Comparison of ENCODE assay signal across 8 cellular contexts in genomic region chr21:28884976-28885852, GRCh38.
DNase-seq lines count a peak whose midpoint lies in the region; ATAC-seq and TF ChIP-seq lines count a peak whose summit lies in the region.

No MANE protein-coding gene starts in this region.

- H3K9me3 ChIP-seq in SK-N-SH (no peaks in the 10 kb centered on the region), thymus (ENCODE audit: control insufficient read depth) (no peaks in the 10 kb centered on the region)

- H3K36me3 ChIP-seq in SK-N-SH (replicated peaks in 1 of 2; ENCODE audit: control insufficient read depth in 1 of 2, insufficient read depth in 2 of 2, low read length in 1 of 2) (peaks cover 20 to 26% of the 10 kb centered on the region in 2 experiments), thymus (ENCODE audit: control insufficient read depth, insufficient read depth) (no peaks in the 10 kb centered on the region)

- peaks cover 4 to 8% of the 10 kb centered on the region in 2 donors for H3K36me3 Mint-ChIP-seq in activated naive CD4-positive, alpha-beta T cell treated with anti-CD3 and anti-CD28 coated beads, Interleukin-2, amount 50 U/mL, for 72 hours
- H3K36me3 Mint-ChIP-seq in osteocyte (ENCODE audit: unreplicated experiment): peaks cover 10% of the 10 kb centered on the region

- no peak; the same call in 1 of the 2 replicates for TF ChIP-seq RAD21 in SK-N-SH (IDR thresholded peaks at IDR 0.05; ENCODE audit: low read length)

- peaks cover 18% of the 10 kb centered on the region for H3K4me1 Mint-ChIP-seq in osteocyte (ENCODE audit: unreplicated experiment)

- no peaks in the 10 kb centered on the region for H3K9me2 ChIP-seq in SK-N-SH

- no peaks in the 10 kb centered on the region for H4K20me1 ChIP-seq in SK-N-SH (ENCODE audit: insufficient read depth)

- peak overlapping the region; percentile 77 for H3K4me2 ChIP-seq in SK-N-SH

- ATAC-seq in HG02610 (IDR thresholded peaks at IDR 0.05; ENCODE audit: unreplicated experiment): peak; percentile 98
- peak; percentile 95 to 97 for ATAC-seq in activated naive CD4-positive, alpha-beta T cell treated with anti-CD3 and anti-CD28 coated beads, Interleukin-2, amount 50 U/mL, for 72 hours

- TF ChIP-seq EP300 in SK-N-SH (IDR thresholded peaks at IDR 0.05; ENCODE audit: borderline replicate concordance in 1 of 2, low read depth in 1 of 2, low read length in 1 of 2): no peak; a peak in 1 of 4 replicates

- H2AFZ ChIP-seq in SK-N-SH (ENCODE audit: low read depth): peak overlapping the region; percentile 96

- H3K27ac ChIP-seq in SK-N-SH (ENCODE audit: low read depth in 2 of 2, low read length in 1 of 2): peak overlapping the region; percentile 87 to 98
- peak overlapping the region; percentile 97 for H3K27ac ChIP-seq in thymus (ENCODE audit: low read depth)

- no peaks in the 10 kb centered on the region for H3K9me3 Mint-ChIP-seq in activated naive CD4-positive, alpha-beta T cell treated with anti-CD3 and anti-CD28 coated beads, Interleukin-2, amount 50 U/mL, for 72 hours
- H3K9me3 Mint-ChIP-seq in osteocyte (ENCODE audit: unreplicated experiment): no peaks in the 10 kb centered on the region

- POLR2A ChIA-PET in GM10248 (lab: Yijun Ruan, JAX) (no interaction called here), SK-N-SH (lab: Yijun Ruan, JAX) (interaction anchor here (0.6 kb wide), 1 partner anchor 476 kb away, joined by 3 read pairs; no protein-coding TSS in a partner anchor)

- CTCF ChIA-PET in GM10248 (lab: Yijun Ruan, JAX) (interaction anchor here (1.4 to 3.5 kb wide), 2 partner anchors 21 to 140 kb away, joined by 5 to 15 read pairs; no protein-coding TSS in a partner anchor), SK-N-SH (lab: Yijun Ruan, JAX) (interaction anchor here (1.4 to 1.6 kb wide), 2 partner anchors 38 to 140 kb away, joined by 4 to 9 read pairs; no protein-coding TSS in a partner anchor)

- peaks cover 10% of the 10 kb centered on the region for H3K79me2 ChIP-seq in SK-N-SH (ENCODE audit: insufficient read depth)

- no peak for TF ChIP-seq CTCF in GM10248 (IDR thresholded peaks at IDR 0.05; ENCODE audit: control extremely low read depth, extremely low read depth, low read depth, missing control alignments)
- TF ChIP-seq CTCF in SK-N-SH (IDR thresholded peaks at IDR 0.05): no peak
- TF ChIP-seq CTCF in osteocyte (IDR thresholded peaks at IDR 0.05): no peak

- H3K4me1 ChIP-seq in SK-N-SH (ENCODE audit: control insufficient read depth in 1 of 2, insufficient read depth in 2 of 2, low read depth in 1 of 2, low read length in 1 of 2) (peaks cover 2 to 4% of the 10 kb centered on the region in 2 experiments; a peak in 2 of 4 replicates), thymus (ENCODE audit: control insufficient read depth, insufficient read depth, low read length) (no peaks in the 10 kb centered on the region)

- H3K27me3 Mint-ChIP-seq in osteocyte (ENCODE audit: unreplicated experiment): peaks cover 21% of the 10 kb centered on the region

- WGBS in SK-N-SH (ENCODE audit: low lambda C conversion rate): 7% methylated on average over 36 of the region's 47 CpGs
- 5% methylated on average over 47 of the region's 47 CpGs for WGBS in thymus

- peak; percentile 95 for DNase-seq in GM10248 (ENCODE audit: extremely low spot score)
- peak; percentile 92 for DNase-seq in NCI-H1092 (lab: John Stamatoyannopoulos, UW)
- peak; percentile 94 for DNase-seq in SK-N-SH
- peak; percentile 87 to 94 for DNase-seq in activated naive CD4-positive, alpha-beta T cell treated with anti-CD3 and anti-CD28 coated beads, Interleukin-2, amount 50 U/mL, for 72 hours (ENCODE audit: low spot score in 2 of 2)
- DNase-seq in head of caudate nucleus: peak; percentile 72 to 94 (median 88)
- DNase-seq in osteocyte (ENCODE audit: extremely low spot score, unreplicated experiment): peak; percentile 95

- peak overlapping the region; percentile 78 for H3K9ac ChIP-seq in SK-N-SH

- no peaks in the 10 kb centered on the region for H3F3A ChIP-seq in SK-N-SH (replicated peaks; ENCODE audit: insufficient read depth)

- peak overlapping the region; percentile 66 to 70 for H3K4me3 ChIP-seq in SK-N-SH (ENCODE audit: low read depth in 2 of 2, low read length in 1 of 2)
- H3K4me3 ChIP-seq in thymus (ENCODE audit: low read length): peak overlapping the region; percentile 57

- H3K27ac Mint-ChIP-seq in activated naive CD4-positive, alpha-beta T cell treated with anti-CD3 and anti-CD28 coated beads, Interleukin-2, amount 50 U/mL, for 72 hours: peak overlapping the region; percentile 94 to 99
- peak overlapping the region; percentile 99 for H3K27ac Mint-ChIP-seq in osteocyte (ENCODE audit: unreplicated experiment)

- no peaks in the 10 kb centered on the region for H3K27me3 ChIP-seq in SK-N-SH (ENCODE audit: insufficient read depth)
- H3K27me3 ChIP-seq in thymus (ENCODE audit: control insufficient read depth, insufficient read depth): no peaks in the 10 kb centered on the region

- H3K4me3 Mint-ChIP-seq in osteocyte (ENCODE audit: unreplicated experiment): peak overlapping the region; percentile 94

- intact Hi-C loops in head of caudate nucleus (cut with DNase I): loop anchor here (10.0 kb wide), 1 partner anchor 60 kb away; no protein-coding TSS in a partner anchor

TF ChIP-seq in SK-N-SH, 30 proteins besides CTCF, POLR2A, EP300 and RAD21 (continues in another document):
- TF ChIP-seq, protein P1, sequence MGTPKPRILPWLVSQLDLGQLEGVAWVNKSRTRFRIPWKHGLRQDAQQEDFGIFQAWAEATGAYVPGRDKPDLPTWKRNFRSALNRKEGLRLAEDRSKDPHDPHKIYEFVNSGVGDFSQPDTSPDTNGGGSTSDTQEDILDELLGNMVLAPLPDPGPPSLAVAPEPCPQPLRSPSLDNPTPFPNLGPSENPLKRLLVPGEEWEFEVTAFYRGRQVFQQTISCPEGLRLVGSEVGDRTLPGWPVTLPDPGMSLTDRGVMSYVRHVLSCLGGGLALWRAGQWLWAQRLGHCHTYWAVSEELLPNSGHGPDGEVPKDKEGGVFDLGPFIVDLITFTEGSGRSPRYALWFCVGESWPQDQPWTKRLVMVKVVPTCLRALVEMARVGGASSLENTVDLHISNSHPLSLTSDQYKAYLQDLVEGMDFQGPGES (IDR thresholded peaks at IDR 0.05; ENCODE audit: low read depth, low read length): no peak
- peak; percentile 19; the same call in 1 of the 2 replicates for TF ChIP-seq TCF12 (IDR thresholded peaks at IDR 0.05)
- TF ChIP-seq RFX5 (IDR thresholded peaks at IDR 0.05; ENCODE audit: low read length): no peak
- peak; percentile 49; the same call in 1 of the 2 replicates for TF ChIP-seq RCOR1 (IDR thresholded peaks at IDR 0.05; ENCODE audit: low read length)
- peak; percentile 86 for TF ChIP-seq POLR2AphosphoS5 (IDR thresholded peaks at IDR 0.05; ENCODE audit: low read depth, low read length)
- TF ChIP-seq EZH2phosphoT487 (IDR thresholded peaks at IDR 0.05; ENCODE audit: borderline replicate concordance, low read depth): no peak
- TF ChIP-seq YY1 (IDR thresholded peaks at IDR 0.05; ENCODE audit: low read depth): peak; percentile 68; the same call in 1 of the 2 replicates
- TF ChIP-seq SMC3 (IDR thresholded peaks at IDR 0.05; ENCODE audit: low read depth, low read length): no peak
- no peak for TF ChIP-seq ELF1 (IDR thresholded peaks at IDR 0.05)
- TF ChIP-seq MXI1 (IDR thresholded peaks at IDR 0.05; ENCODE audit: low read depth, low read length): peak; percentile 93
- TF ChIP-seq GATA2 (CRISPR knock-in tag; IDR thresholded peaks at IDR 0.05): no peak
- no peak for TF ChIP-seq GABPA (IDR thresholded peaks at IDR 0.05; ENCODE audit: low read depth)
- TF ChIP-seq, protein P2, sequence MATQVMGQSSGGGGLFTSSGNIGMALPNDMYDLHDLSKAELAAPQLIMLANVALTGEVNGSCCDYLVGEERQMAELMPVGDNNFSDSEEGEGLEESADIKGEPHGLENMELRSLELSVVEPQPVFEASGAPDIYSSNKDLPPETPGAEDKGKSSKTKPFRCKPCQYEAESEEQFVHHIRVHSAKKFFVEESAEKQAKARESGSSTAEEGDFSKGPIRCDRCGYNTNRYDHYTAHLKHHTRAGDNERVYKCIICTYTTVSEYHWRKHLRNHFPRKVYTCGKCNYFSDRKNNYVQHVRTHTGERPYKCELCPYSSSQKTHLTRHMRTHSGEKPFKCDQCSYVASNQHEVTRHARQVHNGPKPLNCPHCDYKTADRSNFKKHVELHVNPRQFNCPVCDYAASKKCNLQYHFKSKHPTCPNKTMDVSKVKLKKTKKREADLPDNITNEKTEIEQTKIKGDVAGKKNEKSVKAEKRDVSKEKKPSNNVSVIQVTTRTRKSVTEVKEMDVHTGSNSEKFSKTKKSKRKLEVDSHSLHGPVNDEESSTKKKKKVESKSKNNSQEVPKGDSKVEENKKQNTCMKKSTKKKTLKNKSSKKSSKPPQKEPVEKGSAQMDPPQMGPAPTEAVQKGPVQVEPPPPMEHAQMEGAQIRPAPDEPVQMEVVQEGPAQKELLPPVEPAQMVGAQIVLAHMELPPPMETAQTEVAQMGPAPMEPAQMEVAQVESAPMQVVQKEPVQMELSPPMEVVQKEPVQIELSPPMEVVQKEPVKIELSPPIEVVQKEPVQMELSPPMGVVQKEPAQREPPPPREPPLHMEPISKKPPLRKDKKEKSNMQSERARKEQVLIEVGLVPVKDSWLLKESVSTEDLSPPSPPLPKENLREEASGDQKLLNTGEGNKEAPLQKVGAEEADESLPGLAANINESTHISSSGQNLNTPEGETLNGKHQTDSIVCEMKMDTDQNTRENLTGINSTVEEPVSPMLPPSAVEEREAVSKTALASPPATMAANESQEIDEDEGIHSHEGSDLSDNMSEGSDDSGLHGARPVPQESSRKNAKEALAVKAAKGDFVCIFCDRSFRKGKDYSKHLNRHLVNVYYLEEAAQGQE (IDR thresholded peaks at IDR 0.05; ENCODE audit: low read depth, low read length): peak; percentile 39; the same call in 1 of the 2 replicates
- TF ChIP-seq TAF1 (IDR thresholded peaks at IDR 0.05; ENCODE audit: borderline replicate concordance, low read depth, low read length): peak; percentile 72
- no peak for TF ChIP-seq FOXM1 (IDR thresholded peaks at IDR 0.05; ENCODE audit: low read depth)
- peak; percentile 39; the same call in 1 of the 2 replicates for TF ChIP-seq USF2 (IDR thresholded peaks at IDR 0.05; ENCODE audit: borderline replicate concordance, low read depth, low read length)
- peak; percentile 74 for TF ChIP-seq CHD2 (IDR thresholded peaks at IDR 0.05; ENCODE audit: low read length, partially characterized antibody)
- no peak for TF ChIP-seq NFIC (IDR thresholded peaks at IDR 0.05; ENCODE audit: borderline replicate concordance)

Comparison
In these comparisons a context has a peak if more than half of its experiments do, and no peak if none do; other contexts are left out.
1. Peak in every context shown above with its lines: DNase-seq, ATAC-seq, H3K4me3 ChIP-seq and H3K27ac ChIP-seq.